24 cellular contexts compared by ENCODE assay signal in genomic region chr15:98221144-98221543, GRCh38.
"Had no signal": no experiment of that assay in that cellular context is flagged by ENCODE, and none has a peak within 500 bp of the region (broad histone marks: within the 10 kb centered on the region; RNA-seq: fewer than 3 reads in every experiment).

No MANE protein-coding gene starts in this region.

- H3K4me3 ChIP-seq: neural progenitor cell, ovary, psoas muscle, right lobe of liver, sigmoid colon, stomach, thoracic aorta, thyroid gland, tibial nerve, upper lobe of left lung, vagina had no signal

- ATAC-seq: psoas muscle; right cardiac atrium; right lobe of liver; stimulated activated effector memory CD8-positive, alpha-beta T cell treated with anti-CD3 and anti-CD28 coated beads, Interleukin-12 subunit alpha, Interleukin-12 subunit beta, amount 100 ng/mL, for 72 hours; stimulated activated naive B cell treated with anti-CD40 and anti-IgM and Interleukin-4, amounts not matched to agents 10 μg/mL and 1 μg/mL and 100 μg/mL, for 72 hours had no signal

- H3K36me3 ChIP-seq: neural progenitor cell, ovary, right lobe of liver, sigmoid colon, stomach, thoracic aorta, thyroid gland, tibial nerve, upper lobe of left lung, vagina had no signal

- H3K27ac ChIP-seq: neural progenitor cell, ovary, parathyroid adenoma, psoas muscle, right lobe of liver, sigmoid colon, stomach, thoracic aorta, thyroid gland, tibial nerve, upper lobe of left lung, vagina had no signal

- H3K27me3 ChIP-seq: neural progenitor cell, ovary, right lobe of liver, sigmoid colon, stomach, thyroid gland, tibial nerve, upper lobe of left lung, vagina had no signal

- H3K4me1 ChIP-seq: neural progenitor cell, parathyroid adenoma, psoas muscle, right lobe of liver, sigmoid colon, stomach, thyroid gland, tibial nerve, upper lobe of left lung, vagina had no signal

- H2AFZ ChIP-seq: neural progenitor cell, parathyroid adenoma had no signal

- H3K9ac ChIP-seq: neural progenitor cell, parathyroid adenoma had no signal

- H3K79me2 ChIP-seq: parathyroid adenoma had no signal

- H3K9me3 ChIP-seq: ovary, psoas muscle, right lobe of liver, sigmoid colon, stomach, thoracic aorta, thyroid gland, tibial nerve, upper lobe of left lung, vagina had no signal

- H3K4me2 ChIP-seq: neural progenitor cell had no signal

- DNase-seq: occipital lobe; ovary; posterior cingulate gyrus; psoas muscle; right cardiac atrium; right lobe of liver; sigmoid colon; small intestine; stimulated activated CD4-positive, alpha-beta T cell treated with anti-CD3 and anti-CD28 coated beads, Interleukin-15, amount 100 ng/mL, for 24 hours; stimulated activated CD4-positive, alpha-beta T cell treated with anti-CD3 and anti-CD28 coated beads, Interleukin-2, amount 100 ng/mL, for 24 hours; stimulated activated CD4-positive, alpha-beta T cell treated with anti-CD3 and anti-CD28 coated beads, Interleukin-2, amount 100 ng/mL, for 48 hours; stimulated activated CD4-positive, alpha-beta T cell treated with anti-CD3 and anti-CD28 coated beads, Interleukin-4, amount 100 ng/mL, for 24 hours; stimulated activated naive B cell treated with anti-CD40 and anti-IgM and Interleukin-4, amounts not matched to agents 10 μg/mL and 1 μg/mL and 100 μg/mL, for 72 hours; stimulated activated naive CD4-positive, alpha-beta T cell treated with Interleukin-2 at 50 U/mL for 16 hours; stomach; thyroid gland; trophoblast cell; upper lobe of left lung had no signal
